Comparison of ENCODE assay signal across 8 cellular contexts in the genomic region with DNA sequence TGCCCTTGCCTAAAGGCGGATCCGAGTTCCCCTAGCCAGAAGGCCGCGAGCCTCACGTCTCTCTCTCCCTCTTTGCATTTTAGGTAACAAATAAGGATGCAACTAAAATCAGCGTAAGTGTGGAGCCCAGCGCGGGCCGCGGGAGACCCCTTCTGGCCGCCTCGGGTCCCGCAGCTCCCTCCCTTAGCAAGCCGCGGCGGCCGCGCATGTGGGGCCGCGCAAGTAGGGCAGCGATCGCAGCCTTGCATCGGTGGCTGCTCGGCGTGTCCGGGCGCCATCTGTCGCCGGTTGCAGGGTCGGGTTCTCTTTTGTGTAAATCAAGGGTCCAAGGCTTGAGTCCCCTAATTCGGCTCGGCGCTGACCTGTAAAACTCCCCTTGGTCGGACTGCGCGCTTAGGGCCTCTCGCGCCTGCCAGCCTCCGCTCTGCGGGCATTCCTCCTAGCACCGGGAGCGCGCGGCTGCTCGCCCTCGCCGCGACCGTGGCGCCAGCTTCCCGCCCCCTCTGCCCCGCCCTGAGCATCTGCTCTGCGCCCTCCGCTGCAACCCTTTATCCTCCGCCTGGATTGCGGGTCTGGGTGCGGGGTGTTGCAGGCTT. TPM values are rescaled to one million over a fixed set of nuclear protein-coding genes. Genes with fewer than 3 reads are reported as not detected.
DNase-seq lines count a peak whose midpoint lies in the region; ATAC-seq and TF ChIP-seq lines count a peak whose summit lies in the region.

No MANE protein-coding gene starts in this region.

- intact Hi-C loops in CD4-positive, alpha-beta T cell (cut with DNase I, micrococcal nuclease) = no loop called here

- no peaks in the 10 kb centered on the region for H3K9me3 ChIP-seq in CD4-positive, alpha-beta T cell (ENCODE audit: control insufficient read depth, low read length)

- no peaks in the 10 kb centered on the region for H3K9me3 Mint-ChIP-seq in CD4-positive, alpha-beta T cell
- H3K9me3 Mint-ChIP-seq in activated CD4-positive, alpha-beta memory T cell treated with anti-CD3 and anti-CD28 coated beads, Interleukin-2, amount 10 ng/mL, durations not matched to agents 7 days and 5 days = no peaks in the 10 kb centered on the region
- H3K9me3 Mint-ChIP-seq in endothelial cell (ENCODE audit: unreplicated experiment) = no peaks in the 10 kb centered on the region

- DNase-seq in CD4-positive, alpha-beta T cell = peak in 8 of 10 experiments; percentile 16 to 52 (median 24)
- DNase-seq in NCI-H1694 treated with DMSO at 0.1 percent for 48 hours (lab: John Stamatoyannopoulos, UW) (peak; percentile 91), endothelial cell (ENCODE audit: low spot score) (peak; percentile 83), midbrain (lab: John Stamatoyannopoulos, UW) (peak; percentile 80), KG1 (lab: John Stamatoyannopoulos, UW) (no peak)
- peak; percentile 68 for DNase-seq in activated CD4-positive, alpha-beta memory T cell treated with anti-CD3 and anti-CD28 coated beads, Interleukin-2, amount 10 ng/mL, durations not matched to agents 7 days and 5 days
- peak; percentile 65 to 66 for DNase-seq in stimulated activated CD8-positive, alpha-beta memory T cell treated with anti-CD3 and anti-CD28 coated beads, Interleukin-2, amount 100 ng/mL, for 48 hours (ENCODE audit: low read depth in 2 of 2)

- CTCF ChIA-PET in CD4-positive, alpha-beta T cell (lab: Charles Lee) = interaction anchor here (1.5 kb wide), 1 partner anchor 11 kb away, joined by 4 read pairs; no protein-coding TSS in a partner anchor
- CTCF ChIA-PET in activated CD4-positive, alpha-beta memory T cell treated with anti-CD3 and anti-CD28 coated beads, Interleukin-2, amount 10 ng/mL, durations not matched to agents 7 days and 5 days (lab: Charles Lee) = interaction anchor here (0.6 to 1.8 kb wide), 7 partner anchors 9 to 489 kb away, joined by 3 to 6 read pairs (median 4); no protein-coding TSS in a partner anchor

- peaks cover 21% of the 10 kb centered on the region for H3K4me1 Mint-ChIP-seq in CD4-positive, alpha-beta T cell (ENCODE audit: low read depth)
- H3K4me1 Mint-ChIP-seq in activated CD4-positive, alpha-beta memory T cell treated with anti-CD3 and anti-CD28 coated beads, Interleukin-2, amount 10 ng/mL, durations not matched to agents 7 days and 5 days = peaks cover 22% of the 10 kb centered on the region
- peaks cover 12% of the 10 kb centered on the region for H3K4me1 Mint-ChIP-seq in endothelial cell (ENCODE audit: unreplicated experiment)

- H3K27ac Mint-ChIP-seq in CD4-positive, alpha-beta T cell = no peak overlapping the region
- H3K27ac Mint-ChIP-seq in activated CD4-positive, alpha-beta memory T cell treated with anti-CD3 and anti-CD28 coated beads, Interleukin-2, amount 10 ng/mL, durations not matched to agents 7 days and 5 days = no peak overlapping the region
- H3K27ac Mint-ChIP-seq in endothelial cell (ENCODE audit: unreplicated experiment) = no peak overlapping the region

- peaks cover 83% of the 10 kb centered on the region for H3K27me3 ChIP-seq in CD4-positive, alpha-beta T cell (ENCODE audit: control insufficient read depth, insufficient read depth, low read length)

- H3K27me3 Mint-ChIP-seq in CD4-positive, alpha-beta T cell = peaks cover 69% of the 10 kb centered on the region
- H3K27me3 Mint-ChIP-seq in activated CD4-positive, alpha-beta memory T cell treated with anti-CD3 and anti-CD28 coated beads, Interleukin-2, amount 10 ng/mL, durations not matched to agents 7 days and 5 days = peaks cover 69% of the 10 kb centered on the region
- H3K27me3 Mint-ChIP-seq in endothelial cell (ENCODE audit: unreplicated experiment) = peaks cover 33% of the 10 kb centered on the region

- ATAC-seq in CD4-positive, alpha-beta T cell (ENCODE audit: poor library complexity) = peak; percentile 52
- peak; percentile 78 for ATAC-seq in GM21526 (IDR thresholded peaks at IDR 0.05; ENCODE audit: low FRiP score, unreplicated experiment)

- TF ChIP-seq CTCF in CD4-positive, alpha-beta T cell (IDR thresholded peaks at IDR 0.05) = peak; percentile 34
- peak; percentile 74 for TF ChIP-seq CTCF in endothelial cell (IDR thresholded peaks at IDR 0.05; ENCODE audit: unreplicated experiment)

- no peak overlapping the region for H3K27ac ChIP-seq in CD4-positive, alpha-beta T cell (ENCODE audit: low read depth, low read length)

- peak overlapping the region; percentile 65 for H3K4me3 Mint-ChIP-seq in CD4-positive, alpha-beta T cell
- no peak overlapping the region for H3K4me3 Mint-ChIP-seq in activated CD4-positive, alpha-beta memory T cell treated with anti-CD3 and anti-CD28 coated beads, Interleukin-2, amount 10 ng/mL, durations not matched to agents 7 days and 5 days
- peak overlapping the region; percentile 51 for H3K4me3 Mint-ChIP-seq in endothelial cell (ENCODE audit: unreplicated experiment)

- H3K36me3 Mint-ChIP-seq in CD4-positive, alpha-beta T cell (ENCODE audit: low read depth) = no peaks in the 10 kb centered on the region
- peaks cover 3% of the 10 kb centered on the region for H3K36me3 Mint-ChIP-seq in activated CD4-positive, alpha-beta memory T cell treated with anti-CD3 and anti-CD28 coated beads, Interleukin-2, amount 10 ng/mL, durations not matched to agents 7 days and 5 days (ENCODE audit: low read depth)
- H3K36me3 Mint-ChIP-seq in endothelial cell (ENCODE audit: low read depth, unreplicated experiment) = peaks cover 3% of the 10 kb centered on the region

- POLR2A ChIA-PET in CD4-positive, alpha-beta T cell (lab: Charles Lee) = interaction anchor here (0.5 kb wide), 1 partner anchor 184 kb away, joined by 3 read pairs; no protein-coding TSS in a partner anchor
- POLR2A ChIA-PET in activated CD4-positive, alpha-beta memory T cell treated with anti-CD3 and anti-CD28 coated beads, Interleukin-2, amount 10 ng/mL, durations not matched to agents 7 days and 5 days (lab: Charles Lee) = interaction anchor here (1.0 kb wide), 1 partner anchor 186 kb away, joined by 3 read pairs; no protein-coding TSS in a partner anchor

RNA-seq across cellular contexts. Expression of a gene that starts 2.7 kb away (rescaled TPM):
- total RNA-seq in CD4-positive, alpha-beta T cell = not detected
- not detected for total RNA-seq in activated CD4-positive, alpha-beta memory T cell treated with anti-CD3 and anti-CD28 coated beads, Interleukin-2, amount 10 ng/mL, durations not matched to agents 7 days and 5 days
- 0.18 TPM for total RNA-seq in endothelial cell (ENCODE audit: unreplicated experiment)
